In genomic region chr14:70000601-70001000, GRCh38 we compare ENCODE assay signal across 25 cellular contexts.
A peak's percentile ranks its signal among the peaks of the same experiment; 100 is the strongest.
DNase-seq lines count a peak whose midpoint lies in the region; ATAC-seq, FAIRE-seq and TF ChIP-seq lines count a peak whose summit lies in the region.
"Had no signal": no experiment of that assay in that cellular context is flagged by ENCODE, and none has a peak within 500 bp of the region (broad histone marks: within the 10 kb centered on the region; RNA-seq: fewer than 3 reads in every experiment).

No MANE protein-coding gene starts in this region.

- H3K23ac ChIP-seq in mesenchymal stem cell (ENCODE audit: low read length in 2 of 2), result no peak overlapping the region

- no peaks in the 10 kb centered on the region for H3K9me3 Mint-ChIP-seq in astrocyte (ENCODE audit: unreplicated experiment)
- H3K9me3 Mint-ChIP-seq: activated CD4-positive, alpha-beta T cell treated with anti-CD3 and anti-CD28 coated beads, Interleukin-2, amount 10 ng/mL, durations not matched to agents 7 days and 5 days; activated naive CD8-positive, alpha-beta T cell treated with anti-CD3 and anti-CD28 coated beads, Interleukin-2, amount 50 U/mL, for 24 hours; CD4-positive, alpha-beta T cell; T-cell had no signal

- peaks cover 10% of the 10 kb centered on the region for H3K4me1 Mint-ChIP-seq in astrocyte (ENCODE audit: low read depth, unreplicated experiment)
- H3K4me1 Mint-ChIP-seq: activated CD4-positive, alpha-beta T cell treated with anti-CD3 and anti-CD28 coated beads, Interleukin-2, amount 10 ng/mL, durations not matched to agents 7 days and 5 days; activated naive CD8-positive, alpha-beta T cell treated with anti-CD3 and anti-CD28 coated beads, Interleukin-2, amount 50 U/mL, for 24 hours; T-cell had no signal

- no peak overlapping the region for H2BK15ac ChIP-seq in mesenchymal stem cell (ENCODE audit: low read depth, poor library complexity, severe bottlenecking)

- no peaks in the 10 kb centered on the region for H4K20me1 ChIP-seq in astrocyte (ENCODE audit: insufficient read depth, low read length)

- no peak overlapping the region for H3K4me2 ChIP-seq in astrocyte (ENCODE audit: low read length)
- H3K4me2 ChIP-seq in mesenchymal stem cell (ENCODE audit: low read length, poor library complexity, severe bottlenecking), result peak overlapping the region; percentile 46

- no peak overlapping the region for H2BK12ac ChIP-seq in mesenchymal stem cell (ENCODE audit: low read length in 2 of 2)

- H3K9ac ChIP-seq in astrocyte (ENCODE audit: low read length) (peak overlapping the region; percentile 16), mesenchymal stem cell (ENCODE audit: low read length) (no peak overlapping the region)

- FAIRE-seq in astrocyte (lab: Jason Lieb, UNC), result no peak
- FAIRE-seq: endometrium, HepG2 had no signal

- TF ChIP-seq CTCF in astrocyte (IDR thresholded peaks at IDR 0.05; ENCODE audit: insufficient read depth, low read depth, low read length) (no peak), ascending aorta (IDR thresholded peaks at IDR 0.05) (no peak)

- peaks cover 6% of the 10 kb centered on the region for H3K27me3 Mint-ChIP-seq in astrocyte (ENCODE audit: low read depth, unreplicated experiment)
- H3K27me3 Mint-ChIP-seq: activated naive CD8-positive, alpha-beta T cell treated with anti-CD3 and anti-CD28 coated beads, Interleukin-2, amount 50 U/mL, for 24 hours had no signal

- intact Hi-C loops in ascending aorta (cut with DNase I), result no loop called here

- peak overlapping the region; percentile 31 for H2BK5ac ChIP-seq in mesenchymal stem cell (ENCODE audit: low read depth, low read length, poor library complexity, severe bottlenecking)

- ATAC-seq in HG02885 (IDR thresholded peaks at IDR 0.05; ENCODE audit: poor library complexity, unreplicated experiment), result peak; percentile 69
- no peak for ATAC-seq in GM21423 (IDR thresholded peaks at IDR 0.05; ENCODE audit: unreplicated experiment)
- ATAC-seq: activated naive CD8-positive, alpha-beta T cell treated with anti-CD3 and anti-CD28 coated beads, Interleukin-2, amount 50 U/mL, for 24 hours; HCT116; HepG2; right lobe of liver; T-cell had no signal

- H3K27me3 ChIP-seq in astrocyte (ENCODE audit: insufficient read depth, low read length) (no peaks in the 10 kb centered on the region), mesenchymal stem cell (ENCODE audit: control insufficient read depth in 1 of 2, insufficient read depth in 1 of 2, low read length in 2 of 2) (no peaks in the 10 kb centered on the region), ascending aorta (no peaks in the 10 kb centered on the region)
- H3K27me3 ChIP-seq: right lobe of liver, suprapubic skin had no signal

- no peaks in the 10 kb centered on the region for H3K79me1 ChIP-seq in mesenchymal stem cell (replicated peaks; ENCODE audit: low read length, poor library complexity, severe bottlenecking)

- no peaks in the 10 kb centered on the region for H3K36me3 Mint-ChIP-seq in astrocyte (ENCODE audit: low read depth, unreplicated experiment)
- H3K36me3 Mint-ChIP-seq: T-cell had no signal

- H3K18ac ChIP-seq in mesenchymal stem cell (ENCODE audit: low read depth in 1 of 2, low read length in 2 of 2), result no peak overlapping the region

- no peak overlapping the region for H4K91ac ChIP-seq in mesenchymal stem cell (ENCODE audit: low read length)

- H3K79me2 ChIP-seq in astrocyte (ENCODE audit: insufficient read depth, low read length), result no peaks in the 10 kb centered on the region

- peak overlapping the region; percentile 95 for H2AK5ac ChIP-seq in mesenchymal stem cell (ENCODE audit: low read length, severe bottlenecking)

- H3K27ac ChIP-seq in astrocyte (ENCODE audit: low read depth, low read length) (peak overlapping the region; percentile 70), mesenchymal stem cell (ENCODE audit: low read length, poor library complexity, severe bottlenecking) (peak overlapping the region; percentile 92), ascending aorta (no peak overlapping the region)
- H3K27ac ChIP-seq: suprapubic skin had no signal

- no peak overlapping the region for H2BK120ac ChIP-seq in mesenchymal stem cell (ENCODE audit: low read depth, low read length)

- H3K4me1 ChIP-seq in astrocyte (ENCODE audit: insufficient read depth, low read length) (peaks cover 23% of the 10 kb centered on the region), mesenchymal stem cell (ENCODE audit: control insufficient read depth, insufficient read depth, low read depth, low read length) (peaks cover 35% of the 10 kb centered on the region), ascending aorta (no peaks in the 10 kb centered on the region)
- H3K4me1 ChIP-seq: suprapubic skin had no signal

- H3K4me3 ChIP-seq in astrocyte (ENCODE audit: insufficient read depth, low read depth, low read length), result no peak overlapping the region
- H3K4me3 ChIP-seq in mesenchymal stem cell (ENCODE audit: insufficient read depth in 1 of 2, low read depth in 1 of 2, low read length in 2 of 2), result no peak overlapping the region
- no peak overlapping the region for H3K4me3 ChIP-seq in ascending aorta
- H3K4me3 ChIP-seq: right lobe of liver, suprapubic skin had no signal

- peak; percentile 86 for DNase-seq in Daoy (ENCODE audit: low read depth)
- DNase-seq in astrocyte (ENCODE audit: low read depth), result peak; percentile 59
- peak; percentile 23 for DNase-seq in mesenchymal stem cell
- DNase-seq in ascending aorta (ENCODE audit: low spot score in 2 of 2), result no peak
- no peak for DNase-seq in NCI-H526 (lab: John Stamatoyannopoulos, UW)
- no peak for DNase-seq in activated CD4-positive, alpha-beta T cell treated with anti-CD3 and anti-CD28 coated beads for 48 hours
- DNase-seq: activated CD4-positive, alpha-beta T cell treated with anti-CD3 and anti-CD28 coated beads, Interleukin-2, amount 10 ng/mL, durations not matched to agents 7 days and 5 days; activated naive CD8-positive, alpha-beta T cell treated with anti-CD3 and anti-CD28 coated beads, Interleukin-2, amount 50 U/mL, for 24 hours; CD4-positive, alpha-beta T cell; DMS153; hypothalamus; islet precursor cell; MM.1S; NCI-H1694; NCI-H748 treated with DMSO at 0.1 percent for 48 hours; occipital lobe; right lobe of liver; SHP77 treated with DMSO at 0.1 percent for 48 hours; T-cell had no signal

- H2AFZ ChIP-seq in astrocyte (ENCODE audit: low read depth, low read length), result no peak overlapping the region
- H2AFZ ChIP-seq in mesenchymal stem cell (ENCODE audit: low read depth, low read length), result no peak overlapping the region

- H3K4me3 Mint-ChIP-seq in astrocyte (ENCODE audit: unreplicated experiment), result no peak overlapping the region
- H3K4me3 Mint-ChIP-seq: activated CD4-positive, alpha-beta T cell treated with anti-CD3 and anti-CD28 coated beads, Interleukin-2, amount 10 ng/mL, durations not matched to agents 7 days and 5 days; activated naive CD8-positive, alpha-beta T cell treated with anti-CD3 and anti-CD28 coated beads, Interleukin-2, amount 50 U/mL, for 24 hours; CD4-positive, alpha-beta T cell; T-cell had no signal

- 88% methylated on average over 3 of the region's 7 CpGs for WGBS in mesenchymal stem cell

- H3K36me3 ChIP-seq in astrocyte (ENCODE audit: insufficient read depth, low read length) (no peaks in the 10 kb centered on the region), mesenchymal stem cell (ENCODE audit: control insufficient read depth in 1 of 2, insufficient read depth in 2 of 2, low read depth in 1 of 2, low read length in 2 of 2) (no peaks in the 10 kb centered on the region), ascending aorta (no peaks in the 10 kb centered on the region)
- H3K36me3 ChIP-seq: right lobe of liver, suprapubic skin had no signal

- H3K9me3 ChIP-seq in astrocyte (ENCODE audit: insufficient read depth, low read depth, low read length) (no peaks in the 10 kb centered on the region), mesenchymal stem cell (ENCODE audit: control insufficient read depth, low read length) (no peaks in the 10 kb centered on the region), ascending aorta (no peaks in the 10 kb centered on the region)
- H3K9me3 ChIP-seq: right lobe of liver, suprapubic skin had no signal

- no peak overlapping the region for H3K14ac ChIP-seq in mesenchymal stem cell (ENCODE audit: low read length in 2 of 2)

- H3K27ac Mint-ChIP-seq in astrocyte (ENCODE audit: unreplicated experiment), result no peak overlapping the region
- H3K27ac Mint-ChIP-seq: activated CD4-positive, alpha-beta T cell treated with anti-CD3 and anti-CD28 coated beads, Interleukin-2, amount 10 ng/mL, durations not matched to agents 7 days and 5 days; activated naive CD8-positive, alpha-beta T cell treated with anti-CD3 and anti-CD28 coated beads, Interleukin-2, amount 50 U/mL, for 24 hours; CD4-positive, alpha-beta T cell; T-cell had no signal

- H3K4ac ChIP-seq in mesenchymal stem cell (ENCODE audit: low read depth in 1 of 2, low read length in 2 of 2), result no peak overlapping the region

- H4K8ac ChIP-seq in mesenchymal stem cell (ENCODE audit: low read length), result no peak overlapping the region

Comparison
In these comparisons a context has a peak if more than half of its experiments do, and no peak if none do; other contexts are left out.
1. DNase-seq: peak in Daoy (single experiment), astrocyte (single experiment) and mesenchymal stem cell (single experiment); none in ascending aorta (0 of 2), NCI-H526 (0 of 2) and activated CD4-positive, alpha-beta T cell treated with anti-CD3 and anti-CD28 coated beads for 48 hours (single experiment).
2. H3K27ac ChIP-seq: peak in astrocyte (single experiment) and mesenchymal stem cell (single experiment); none in ascending aorta (0 of 2).